Comparison of ENCODE assay signal across 12 cellular contexts in genomic region chr4:163191999-163192398, GRCh38. TPM values are rescaled to one million over a fixed set of nuclear protein-coding genes. Genes with fewer than 3 reads are reported as not detected.
DNase-seq lines count a peak whose midpoint lies in the region; ATAC-seq and TF ChIP-seq lines count a peak whose summit lies in the region.
"Had no signal": no experiment of that assay in that cellular context is flagged by ENCODE, and none has a peak within 500 bp of the region (broad histone marks: within the 10 kb centered on the region; RNA-seq: fewer than 3 reads in every experiment).

No MANE protein-coding gene starts in this region.

- no peaks in the 10 kb centered on the region for H3K79me2 ChIP-seq in Loucy (ENCODE audit: insufficient read depth, low read length)

- no peak overlapping the region for H3K9ac ChIP-seq in Loucy (ENCODE audit: low read depth, low read length, poor library complexity, severe bottlenecking)

- H3K27ac ChIP-seq in tibial artery: no peak overlapping the region
- H3K27ac ChIP-seq: SK-N-MC had no signal

- H3K9me2 ChIP-seq in Loucy (replicated peaks; ENCODE audit: low read depth, low read length): no peaks in the 10 kb centered on the region

- no peaks in the 10 kb centered on the region for H3K27me3 ChIP-seq in Loucy (ENCODE audit: insufficient read depth, low read length, poor library complexity, severe bottlenecking)
- no peaks in the 10 kb centered on the region for H3K27me3 ChIP-seq in tibial artery

- H3K4me3 ChIP-seq in Loucy (ENCODE audit: low read length, poor library complexity, severe bottlenecking): no peak overlapping the region
- no peak overlapping the region for H3K4me3 ChIP-seq in tibial artery
- H3K4me3 ChIP-seq: SK-N-MC had no signal

- peak; percentile 10 for DNase-seq in SIG-M5 treated with dmso at 0.1 percent for 504 hours (lab: John Stamatoyannopoulos, UW; ENCODE audit: unreplicated experiment)
- DNase-seq in SIG-M5 (lab: John Stamatoyannopoulos, UW): no peak
- no peak for DNase-seq in chondrocyte (ENCODE audit: low spot score)
- no peak for DNase-seq in tibial artery
- DNase-seq in SW480 (ENCODE audit: low spot score): no peak
- no peak for DNase-seq in activated CD4-positive, alpha-beta T cell treated with anti-CD3 and anti-CD28 coated beads for 4 hours
- DNase-seq: activated CD8-positive, alpha-beta memory T cell treated with anti-CD3 and anti-CD28 coated beads, Interleukin-2, amount 10 ng/mL, durations not matched to agents 7 days and 5 days; NCI-H2081; posterior cingulate gyrus had no signal

- no peak overlapping the region for H3K27ac Mint-ChIP-seq in chondrocyte (ENCODE audit: unreplicated experiment)
- H3K27ac Mint-ChIP-seq: activated CD8-positive, alpha-beta memory T cell treated with anti-CD3 and anti-CD28 coated beads, Interleukin-2, amount 10 ng/mL, durations not matched to agents 7 days and 5 days had no signal

- TF ChIP-seq CTCF in Loucy (conservative IDR thresholded peaks at IDR 0.05; ENCODE audit: low read length): peak; percentile 72
- TF ChIP-seq CTCF in chondrocyte (IDR thresholded peaks at IDR 0.05): peak; percentile 58
- TF ChIP-seq CTCF in tibial artery (IDR thresholded peaks at IDR 0.05): peak; percentile 20 to 27

- no peaks in the 10 kb centered on the region for H3F3A ChIP-seq in Loucy (ENCODE audit: low read depth)

- no peaks in the 10 kb centered on the region for H4K20me1 ChIP-seq in Loucy (ENCODE audit: insufficient read depth, low read length, poor library complexity, severe bottlenecking)

- H2AFZ ChIP-seq in Loucy (ENCODE audit: low read length): no peak overlapping the region

- H3K27me3 Mint-ChIP-seq in chondrocyte (ENCODE audit: low read depth): peaks cover 7% of the 10 kb centered on the region

- H3K4me3 Mint-ChIP-seq in chondrocyte (ENCODE audit: unreplicated experiment): no peak overlapping the region
- H3K4me3 Mint-ChIP-seq: activated CD8-positive, alpha-beta memory T cell treated with anti-CD3 and anti-CD28 coated beads, Interleukin-2, amount 10 ng/mL, durations not matched to agents 7 days and 5 days had no signal

- no peak for ATAC-seq in HG02642 (IDR thresholded peaks at IDR 0.05; ENCODE audit: poor library complexity, unreplicated experiment)
- ATAC-seq: activated CD8-positive, alpha-beta memory T cell treated with anti-CD3 and anti-CD28 coated beads, Interleukin-2, amount 10 ng/mL, durations not matched to agents 7 days and 5 days had no signal

- no peak overlapping the region for H3K4me2 ChIP-seq in Loucy (ENCODE audit: low read depth, low read length, poor library complexity, severe bottlenecking)

- H3K9me3 Mint-ChIP-seq in chondrocyte (ENCODE audit: low read depth): peaks cover 21% of the 10 kb centered on the region

- no peaks in the 10 kb centered on the region for H3K36me3 Mint-ChIP-seq in chondrocyte (ENCODE audit: low read depth)

- H3K9me3 ChIP-seq in Loucy (ENCODE audit: insufficient read depth, low read depth, low read length) (no peaks in the 10 kb centered on the region), tibial artery (peaks cover 0 to 14% (median 7%) of the 10 kb centered on the region in 3 donors)

- H3K4me1 Mint-ChIP-seq in chondrocyte (ENCODE audit: low read depth): no peaks in the 10 kb centered on the region
- H3K4me1 Mint-ChIP-seq: activated CD8-positive, alpha-beta memory T cell treated with anti-CD3 and anti-CD28 coated beads, Interleukin-2, amount 10 ng/mL, durations not matched to agents 7 days and 5 days had no signal

- intact Hi-C loops in tibial artery (cut with DNase I; ENCODE audit: low total_unique reads): no loop called here

- H3K36me3 ChIP-seq in Loucy (ENCODE audit: insufficient read depth, low read length) (no peaks in the 10 kb centered on the region), tibial artery (no peaks in the 10 kb centered on the region)

- H3K4me1 ChIP-seq in Loucy (ENCODE audit: insufficient read depth, low read length, poor library complexity, severe bottlenecking) (no peaks in the 10 kb centered on the region), tibial artery (peaks cover 0 to 35% (median 17%) of the 10 kb centered on the region in 4 donors)

RNA-seq across cellular contexts. Expression of gene NAF1, which starts 25.3 kb away (rescaled TPM):
- total RNA-seq in chondrocyte: 12.2 to 17.3 TPM (median 12.9 TPM) in 3 replicates
